ENCODE assay signal across 18 cellular contexts in genomic region chr21:36807421-36808004, GRCh38.
"Had no signal": no experiment of that assay in that cellular context is flagged by ENCODE, and none has a peak within 500 bp of the region (broad histone marks: within the 10 kb centered on the region; RNA-seq: fewer than 3 reads in every experiment).

No MANE protein-coding gene starts in this region.

- H3K27me3 ChIP-seq: body of pancreas, dorsolateral prefrontal cortex, heart left ventricle, left lung, tibial nerve, uterus had no signal

- DNase-seq: activated CD4-positive, alpha-beta T cell treated with anti-CD3 and anti-CD28 coated beads, Interleukin-2, amount 10 ng/mL, durations not matched to agents 24 days and 14 days; activated CD8-positive, alpha-beta T cell treated with anti-CD3 and anti-CD28 coated beads for 36 hours; activated naive CD4-positive, alpha-beta T cell; activated naive CD8-positive, alpha-beta T cell treated with anti-CD3 and anti-CD28 coated beads for 36 hours; activated T-cell treated with anti-CD3 and anti-CD28 coated beads, Interleukin-2, amount 50 U/mL, for 1 hour; body of pancreas; caudate nucleus; dorsolateral prefrontal cortex; endodermal cell; foreskin melanocyte; heart left ventricle; left lung; naive thymus-derived CD8-positive, alpha-beta T cell; stimulated activated CD4-positive, alpha-beta T cell treated with anti-CD3 and anti-CD28 coated beads, Interleukin-12 subunit alpha, Interleukin-12 subunit beta, amount 100 ng/mL, for 4 hours; stimulated activated CD4-positive, alpha-beta T cell treated with anti-CD3 and anti-CD28 coated beads, Interleukin-1b, Interleukin-23, amount 100 ng/mL, for 48 hours; T1000; uterus had no signal

- H3K4me3 ChIP-seq: body of pancreas, dorsolateral prefrontal cortex, heart left ventricle, left lung, tibial nerve, uterus had no signal

- H3K36me3 ChIP-seq: heart left ventricle, left lung, uterus had no signal
